Comparison of ENCODE assay signal across 20 cellular contexts in the genomic region with DNA sequence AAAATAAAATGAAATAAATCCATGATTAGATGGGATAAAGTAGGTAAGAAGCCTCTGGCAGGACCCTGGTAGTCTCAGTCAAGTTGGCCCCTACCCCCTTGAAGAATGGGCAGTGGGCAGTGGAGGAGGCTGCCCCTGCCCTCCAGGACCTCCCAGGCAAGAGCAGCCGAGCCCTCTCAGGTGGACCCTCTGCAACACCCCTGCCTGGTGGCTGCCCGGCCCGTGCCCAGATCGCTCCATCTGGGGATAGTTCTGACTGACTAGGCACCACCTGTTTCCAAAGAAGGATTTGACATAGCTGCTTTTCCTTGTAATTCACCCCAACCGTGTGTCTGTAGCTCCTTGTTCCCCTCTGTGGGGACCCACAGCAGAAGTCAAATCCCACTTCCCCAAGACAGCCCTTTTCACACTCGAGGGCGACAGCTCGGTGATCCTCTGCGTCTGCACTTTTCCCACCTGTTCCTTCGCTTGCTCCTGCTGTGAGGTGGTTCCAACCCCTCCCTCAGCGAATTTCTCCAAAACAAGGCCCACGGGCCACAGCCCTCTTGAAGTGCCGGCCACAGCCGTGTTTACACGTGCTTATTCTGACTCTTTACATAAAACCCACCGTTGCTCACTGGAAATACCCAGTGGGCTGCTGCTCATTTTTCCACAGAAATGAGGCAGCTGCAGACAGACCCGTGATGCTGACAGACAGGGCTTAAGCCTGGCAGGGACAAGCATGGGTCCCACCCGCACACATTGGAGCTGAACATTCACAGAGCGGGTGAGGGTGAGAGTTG. TPM values are rescaled to one million over a fixed set of nuclear protein-coding genes. Genes with fewer than 3 reads are reported as not detected.
DNase-seq lines count a peak whose midpoint lies in the region; ATAC-seq, FAIRE-seq and TF ChIP-seq lines count a peak whose summit lies in the region.
"Had no signal": no experiment of that assay in that cellular context is flagged by ENCODE, and none has a peak within 500 bp of the region (broad histone marks: within the 10 kb centered on the region; RNA-seq: fewer than 3 reads in every experiment).

No MANE protein-coding gene starts in this region.

- H3K4me3 ChIP-seq in right cardiac atrium (ENCODE audit: low read length) (no peak overlapping the region), neural progenitor cell (no peak overlapping the region), pancreas (no peak overlapping the region), colonic mucosa (no peak overlapping the region)
- H3K4me3 ChIP-seq: heart right ventricle, skin epidermis, testis had no signal

- H3F3A ChIP-seq in neural progenitor cell (ENCODE audit: low read depth) = no peaks in the 10 kb centered on the region

- H3K27ac ChIP-seq in right cardiac atrium (ENCODE audit: low read length) (no peak overlapping the region), neural progenitor cell (no peak overlapping the region), pancreas (no peak overlapping the region), colonic mucosa (no peak overlapping the region)
- H3K27ac ChIP-seq: heart right ventricle, testis had no signal

- H3K9me3 Mint-ChIP-seq in activated naive CD8-positive, alpha-beta T cell (ENCODE audit: low read depth) = no peaks in the 10 kb centered on the region
- H3K9me3 Mint-ChIP-seq in neural progenitor cell = no peaks in the 10 kb centered on the region
- H3K9me3 Mint-ChIP-seq in type B pancreatic cell = no peaks in the 10 kb centered on the region
- H3K9me3 Mint-ChIP-seq: activated naive CD4-positive, alpha-beta T cell treated with anti-CD3 and anti-CD28 coated beads, Interleukin-2, amount 50 U/mL, for 72 hours; CD4-positive, CD25-positive, alpha-beta regulatory T cell had no signal

- TF ChIP-seq CTCF in neural progenitor cell (IDR thresholded peaks at IDR 0.05) (no peak), type B pancreatic cell (conservative IDR thresholded peaks at IDR 0.05) (no peak), pancreas (IDR thresholded peaks at IDR 0.05) (no peak), colonic mucosa (IDR thresholded peaks at IDR 0.05) (no peak)

- H3K4me3 Mint-ChIP-seq in activated naive CD8-positive, alpha-beta T cell = no peak overlapping the region
- H3K4me3 Mint-ChIP-seq in neural progenitor cell (no peak overlapping the region), type B pancreatic cell (no peak overlapping the region)
- H3K4me3 Mint-ChIP-seq: CD4-positive, CD25-positive, alpha-beta regulatory T cell had no signal

- no peak for FAIRE-seq in pancreas (lab: Jason Lieb, UNC)

- no peaks in the 10 kb centered on the region for H4K20me1 ChIP-seq in neural progenitor cell (ENCODE audit: low read depth)

- DNase-seq in cardiac septum (ENCODE audit: low spot score) = peak; percentile 63
- DNase-seq in right cardiac atrium = no peak
- DNase-seq in neural progenitor cell (ENCODE audit: low spot score) = no peak
- no peak for DNase-seq in type B pancreatic cell (ENCODE audit: extremely low spot score, unreplicated experiment)
- DNase-seq in pancreas = no peak
- no peak for DNase-seq in Right ventricle myocardium inferior (ENCODE audit: missing footprints)
- no peak for DNase-seq in colonic mucosa
- DNase-seq: activated CD4-positive, CD25-positive, alpha-beta regulatory T cell treated with anti-CD3 and anti-CD28 coated beads, Interleukin-2, amount 50 U/mL, for 72 hours; CD4-positive, CD25-positive, alpha-beta regulatory T cell; GF-D8; heart right ventricle; mammary epithelial cell; MM.1S; SK-N-SH; stimulated activated CD4-positive, alpha-beta T cell treated with anti-CD3 and anti-CD28 coated beads, Interleukin-2, amount 100 ng/mL, for 48 hours; testis had no signal

- no peak overlapping the region for H3K4me2 ChIP-seq in neural progenitor cell
- H3K4me2 ChIP-seq: SK-N-SH had no signal

- H3K9ac ChIP-seq in neural progenitor cell (no peak overlapping the region), colonic mucosa (ENCODE audit: low read depth in 2 of 2, low read length in 2 of 2) (no peak overlapping the region)
- H3K9ac ChIP-seq: SK-N-SH had no signal

- no peaks in the 10 kb centered on the region for H3K36me3 ChIP-seq in neural progenitor cell
- H3K36me3 ChIP-seq in pancreas = no peaks in the 10 kb centered on the region
- H3K36me3 ChIP-seq in colonic mucosa = no peaks in the 10 kb centered on the region
- H3K36me3 ChIP-seq: heart right ventricle had no signal

- intact Hi-C loops in cardiac septum (cut with DNase I) = no loop called here
- intact Hi-C loops in right cardiac atrium (cut with DNase I) = no loop called here
- intact Hi-C loops in pancreas (cut with DNase I) = no loop called here
- intact Hi-C loops in Right ventricle myocardium inferior (cut with DNase I) = no loop called here
- intact Hi-C loops in colonic mucosa (cut with DNase I) = no loop called here

- H3K27me3 ChIP-seq in right cardiac atrium (ENCODE audit: control insufficient read depth, insufficient read depth) (no peaks in the 10 kb centered on the region), neural progenitor cell (no peaks in the 10 kb centered on the region), pancreas (no peaks in the 10 kb centered on the region), colonic mucosa (no peaks in the 10 kb centered on the region)
- H3K27me3 ChIP-seq: heart right ventricle, testis had no signal

- peaks cover 65% of the 10 kb centered on the region for H3K4me1 Mint-ChIP-seq in activated naive CD8-positive, alpha-beta T cell (ENCODE audit: low read depth)
- H3K4me1 Mint-ChIP-seq in neural progenitor cell = peaks cover 36% of the 10 kb centered on the region
- H3K4me1 Mint-ChIP-seq in type B pancreatic cell (ENCODE audit: unreplicated experiment) = peaks cover 26% of the 10 kb centered on the region

- no peak for ATAC-seq in right cardiac atrium
- ATAC-seq in pancreas = no peak
- ATAC-seq in Right ventricle myocardium inferior = no peak
- ATAC-seq: activated naive CD4-positive, alpha-beta T cell treated with anti-CD3 and anti-CD28 coated beads, Interleukin-2, amount 50 U/mL, for 72 hours had no signal

- no peaks in the 10 kb centered on the region for H3K36me3 Mint-ChIP-seq in activated naive CD8-positive, alpha-beta T cell
- H3K36me3 Mint-ChIP-seq in neural progenitor cell = no peaks in the 10 kb centered on the region
- no peaks in the 10 kb centered on the region for H3K36me3 Mint-ChIP-seq in type B pancreatic cell
- H3K36me3 Mint-ChIP-seq: activated naive CD4-positive, alpha-beta T cell treated with anti-CD3 and anti-CD28 coated beads, Interleukin-2, amount 50 U/mL, for 72 hours; CD4-positive, CD25-positive, alpha-beta regulatory T cell had no signal

- no peaks in the 10 kb centered on the region for H3K9me3 ChIP-seq in right cardiac atrium (ENCODE audit: control insufficient read depth, low read length)
- H3K9me3 ChIP-seq in neural progenitor cell (ENCODE audit: low read depth) = no peaks in the 10 kb centered on the region
- no peaks in the 10 kb centered on the region for H3K9me3 ChIP-seq in pancreas
- no peaks in the 10 kb centered on the region for H3K9me3 ChIP-seq in colonic mucosa
- H3K9me3 ChIP-seq: heart right ventricle, SK-N-SH, testis had no signal

- H3K79me2 ChIP-seq in neural progenitor cell (ENCODE audit: low read depth) = no peaks in the 10 kb centered on the region

- peak overlapping the region; percentile 81 for H3K27ac Mint-ChIP-seq in activated naive CD8-positive, alpha-beta T cell
- H3K27ac Mint-ChIP-seq in neural progenitor cell (peak overlapping the region; percentile 71), type B pancreatic cell (peak overlapping the region; percentile 46)
- H3K27ac Mint-ChIP-seq: activated naive CD4-positive, alpha-beta T cell treated with anti-CD3 and anti-CD28 coated beads, Interleukin-2, amount 50 U/mL, for 72 hours had no signal

- H3K4me1 ChIP-seq in right cardiac atrium (ENCODE audit: control insufficient read depth, insufficient read depth, low read length) (peaks cover 2% of the 10 kb centered on the region), neural progenitor cell (no peaks in the 10 kb centered on the region), pancreas (no peaks in the 10 kb centered on the region), colonic mucosa (peaks cover under 1% of the 10 kb centered on the region)
- H3K4me1 ChIP-seq: testis had no signal

- no peaks in the 10 kb centered on the region for H3K27me3 Mint-ChIP-seq in activated naive CD8-positive, alpha-beta T cell
- H3K27me3 Mint-ChIP-seq in neural progenitor cell (ENCODE audit: insufficient read depth, low read depth) (peaks cover 8% of the 10 kb centered on the region), type B pancreatic cell (no peaks in the 10 kb centered on the region)

- 88% methylated on average over 19 of the region's 19 CpGs for WGBS in right cardiac atrium
- WGBS in pancreas, 2 donors = 80 to 83% methylated on average over 19 of the region's 19 CpGs

- no peak overlapping the region for H2AFZ ChIP-seq in neural progenitor cell (replicated peaks)

RNA-seq across cellular contexts. Expression of a gene that starts 5.5 kb away (rescaled TPM):
- not detected for total RNA-seq in cardiac septum
- total RNA-seq in right cardiac atrium = under 1 TPM in 1 of 4 donors, not detected in 3; 0.11 TPM
- polyA plus RNA-seq in right cardiac atrium = 0.07 TPM
- 0.22 TPM in 1 of 2 replicates, not detected in the other for total RNA-seq in neural progenitor cell (ENCODE audit: low replicate concordance)
- 6.9 and 22.7 TPM in 2 replicates for total RNA-seq in type B pancreatic cell (ENCODE audit: low replicate concordance)
- 1 to 10 TPM; 1.4 to 8.2 (median 2.0) TPM for total RNA-seq in pancreas
- 1 to 10 TPM; 3.2 TPM for polyA plus RNA-seq in pancreas
- total RNA-seq in Right ventricle myocardium inferior = not detected
- total RNA-seq in colonic mucosa = 1 to 10 TPM; 1.5 to 1.6 TPM
- total RNA-seq: A673 had no signal
- polyA plus RNA-seq: SK-N-SH had no signal

RNA-seq across cellular contexts. Expression of a gene that starts 51.5 kb away (rescaled TPM):
- total RNA-seq in cardiac septum (3.0 TPM), right cardiac atrium (10 to 100 TPM in 3 of 4 donors, 1 to 10 TPM in 1; 8.3 to 18.5 (median 11.6) TPM), neural progenitor cell (ENCODE audit: low replicate concordance) (0.12 TPM in 1 of 2 replicates, not detected in the other), type B pancreatic cell (ENCODE audit: low replicate concordance) (0.48 and 0.62 TPM in 2 replicates), pancreas (10 to 100 TPM in 1 of 6 donors, 1 to 10 TPM in 3, under 1 TPM in 2; 0.60 to 15.5 (median 4.0) TPM), Right ventricle myocardium inferior (7.2 TPM), colonic mucosa (1 to 10 TPM; 4.4 to 9.8 TPM)
- polyA plus RNA-seq in right cardiac atrium (3.1 TPM), pancreas (1 to 10 TPM; 1.8 to 2.4 TPM)
- total RNA-seq: A673, mammary epithelial cell had no signal
- polyA plus RNA-seq: SK-N-SH had no signal

RNA-seq across cellular contexts. Expression of a gene that starts 58.3 kb away (rescaled TPM):
- total RNA-seq in cardiac septum (28.0 TPM), right cardiac atrium (10 to 100 TPM; 36.1 to 47.8 (median 40.9) TPM), neural progenitor cell (ENCODE audit: low replicate concordance) (95.6 and 123 TPM in 2 replicates), type B pancreatic cell (ENCODE audit: low replicate concordance) (22.9 and 66.6 TPM in 2 replicates), pancreas (10 to 100 TPM in 1 of 6 donors, 1 to 10 TPM in 5; 2.7 to 17.2 (median 6.5) TPM), Right ventricle myocardium inferior (41.2 TPM), colonic mucosa (10 to 100 TPM in 1 of 2 donors, 1 to 10 TPM in 1; 6.4 to 29.8 TPM)
- polyA plus RNA-seq in right cardiac atrium (54.1 TPM), pancreas (10 to 100 TPM; 14.3 to 48.0 TPM)
- total RNA-seq: CD4-positive, CD25-positive, alpha-beta regulatory T cell had no signal
- polyA plus RNA-seq: CD4-positive, CD25-positive, alpha-beta regulatory T cell had no signal
